Comparison of ENCODE assay signal across 1 cellular context in genomic region chr2:208134928-208135586, GRCh38.
TF ChIP-seq lines count a peak whose summit lies in the region.

No MANE protein-coding gene starts in this region.

TF ChIP-seq in HepG2, 621 proteins besides CTCF, POLR2A, EP300 and RAD21 (continued from another document and continues in another):
- TF ChIP-seq, protein P1, sequence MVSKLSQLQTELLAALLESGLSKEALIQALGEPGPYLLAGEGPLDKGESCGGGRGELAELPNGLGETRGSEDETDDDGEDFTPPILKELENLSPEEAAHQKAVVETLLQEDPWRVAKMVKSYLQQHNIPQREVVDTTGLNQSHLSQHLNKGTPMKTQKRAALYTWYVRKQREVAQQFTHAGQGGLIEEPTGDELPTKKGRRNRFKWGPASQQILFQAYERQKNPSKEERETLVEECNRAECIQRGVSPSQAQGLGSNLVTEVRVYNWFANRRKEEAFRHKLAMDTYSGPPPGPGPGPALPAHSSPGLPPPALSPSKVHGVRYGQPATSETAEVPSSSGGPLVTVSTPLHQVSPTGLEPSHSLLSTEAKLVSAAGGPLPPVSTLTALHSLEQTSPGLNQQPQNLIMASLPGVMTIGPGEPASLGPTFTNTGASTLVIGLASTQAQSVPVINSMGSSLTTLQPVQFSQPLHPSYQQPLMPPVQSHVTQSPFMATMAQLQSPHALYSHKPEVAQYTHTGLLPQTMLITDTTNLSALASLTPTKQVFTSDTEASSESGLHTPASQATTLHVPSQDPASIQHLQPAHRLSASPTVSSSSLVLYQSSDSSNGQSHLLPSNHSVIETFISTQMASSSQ (IDR thresholded peaks at IDR 0.05; ENCODE audit: low read depth): no peak
- TF ChIP-seq, protein P1 (CRISPR knock-in tag; IDR thresholded peaks at IDR 0.05; ENCODE audit: borderline replicate concordance): peak; percentile 27; the same call in 1 of the 2 replicates
- TF ChIP-seq ZBED4 (CRISPR knock-in tag; IDR thresholded peaks at IDR 0.05; ENCODE audit: borderline replicate concordance) (0 out of 2 replicates have a peak, but pooled peaks have one; percentile 14), SAP130 (CRISPR knock-in tag; IDR thresholded peaks at IDR 0.05; ENCODE audit: low read depth) (peak; percentile 42; the same call in 1 of the 2 replicates), KDM4B (CRISPR knock-in tag; IDR thresholded peaks at IDR 0.05) (no peak), ZNF331 (CRISPR knock-in tag; IDR thresholded peaks at IDR 0.05) (0 out of 2 replicates have a peak, but pooled peaks have one; percentile 16), MAX (IDR thresholded peaks at IDR 0.05) (peak; percentile 80; the same call in 1 of the 2 replicates), RBAK (CRISPR knock-in tag; IDR thresholded peaks at IDR 0.05) (0 out of 2 replicates have a peak, but pooled peaks have one; percentile 19), HDAC2 (CRISPR knock-in tag; IDR thresholded peaks at IDR 0.05) (peak; percentile 50; the same call in 1 of the 2 replicates), SALL1 (CRISPR knock-in tag; IDR thresholded peaks at IDR 0.05) (peak; percentile 64; the same call in 1 of the 2 replicates), ZNF772 (CRISPR knock-in tag; IDR thresholded peaks at IDR 0.05) (no peak), ZNF496 (CRISPR knock-in tag; IDR thresholded peaks at IDR 0.05; ENCODE audit: insufficient replicate concordance) (no peak), ZNF839 (CRISPR knock-in tag; IDR thresholded peaks at IDR 0.05; ENCODE audit: borderline replicate concordance) (no peak), PAWR (CRISPR knock-in tag; IDR thresholded peaks at IDR 0.05; ENCODE audit: borderline replicate concordance) (0 out of 2 replicates have a peak, but pooled peaks have one; percentile 8), MED1 (CRISPR knock-in tag; IDR thresholded peaks at IDR 0.05) (peak; percentile 24; the same call in 1 of the 2 replicates), SOX5 (CRISPR knock-in tag; IDR thresholded peaks at IDR 0.05; ENCODE audit: borderline replicate concordance) (peak; percentile 37; the same call in 1 of the 2 replicates), NR0B2 (CRISPR knock-in tag; IDR thresholded peaks at IDR 0.05) (0 out of 2 replicates have a peak, but pooled peaks have one; percentile 34), RARA (CRISPR knock-in tag; IDR thresholded peaks at IDR 0.05) (0 out of 2 replicates have a peak, but pooled peaks have one; percentile 21), DRAP1 (CRISPR knock-in tag; IDR thresholded peaks at IDR 0.05) (peak; percentile 16; the same call in 1 of the 2 replicates), GFI1 (CRISPR knock-in tag; IDR thresholded peaks at IDR 0.05; ENCODE audit: borderline replicate concordance) (0 out of 2 replicates have a peak, but pooled peaks have one; percentile 23)
- TF ChIP-seq, protein P2, sequence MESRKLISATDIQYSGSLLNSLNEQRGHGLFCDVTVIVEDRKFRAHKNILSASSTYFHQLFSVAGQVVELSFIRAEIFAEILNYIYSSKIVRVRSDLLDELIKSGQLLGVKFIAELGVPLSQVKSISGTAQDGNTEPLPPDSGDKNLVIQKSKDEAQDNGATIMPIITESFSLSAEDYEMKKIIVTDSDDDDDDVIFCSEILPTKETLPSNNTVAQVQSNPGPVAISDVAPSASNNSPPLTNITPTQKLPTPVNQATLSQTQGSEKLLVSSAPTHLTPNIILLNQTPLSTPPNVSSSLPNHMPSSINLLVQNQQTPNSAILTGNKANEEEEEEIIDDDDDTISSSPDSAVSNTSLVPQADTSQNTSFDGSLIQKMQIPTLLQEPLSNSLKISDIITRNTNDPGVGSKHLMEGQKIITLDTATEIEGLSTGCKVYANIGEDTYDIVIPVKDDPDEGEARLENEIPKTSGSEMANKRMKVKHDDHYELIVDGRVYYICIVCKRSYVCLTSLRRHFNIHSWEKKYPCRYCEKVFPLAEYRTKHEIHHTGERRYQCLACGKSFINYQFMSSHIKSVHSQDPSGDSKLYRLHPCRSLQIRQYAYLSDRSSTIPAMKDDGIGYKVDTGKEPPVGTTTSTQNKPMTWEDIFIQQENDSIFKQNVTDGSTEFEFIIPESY (CRISPR knock-in tag; IDR thresholded peaks at IDR 0.05): peak; percentile 32; the same call in 1 of the 2 replicates
- TF ChIP-seq, protein P3, sequence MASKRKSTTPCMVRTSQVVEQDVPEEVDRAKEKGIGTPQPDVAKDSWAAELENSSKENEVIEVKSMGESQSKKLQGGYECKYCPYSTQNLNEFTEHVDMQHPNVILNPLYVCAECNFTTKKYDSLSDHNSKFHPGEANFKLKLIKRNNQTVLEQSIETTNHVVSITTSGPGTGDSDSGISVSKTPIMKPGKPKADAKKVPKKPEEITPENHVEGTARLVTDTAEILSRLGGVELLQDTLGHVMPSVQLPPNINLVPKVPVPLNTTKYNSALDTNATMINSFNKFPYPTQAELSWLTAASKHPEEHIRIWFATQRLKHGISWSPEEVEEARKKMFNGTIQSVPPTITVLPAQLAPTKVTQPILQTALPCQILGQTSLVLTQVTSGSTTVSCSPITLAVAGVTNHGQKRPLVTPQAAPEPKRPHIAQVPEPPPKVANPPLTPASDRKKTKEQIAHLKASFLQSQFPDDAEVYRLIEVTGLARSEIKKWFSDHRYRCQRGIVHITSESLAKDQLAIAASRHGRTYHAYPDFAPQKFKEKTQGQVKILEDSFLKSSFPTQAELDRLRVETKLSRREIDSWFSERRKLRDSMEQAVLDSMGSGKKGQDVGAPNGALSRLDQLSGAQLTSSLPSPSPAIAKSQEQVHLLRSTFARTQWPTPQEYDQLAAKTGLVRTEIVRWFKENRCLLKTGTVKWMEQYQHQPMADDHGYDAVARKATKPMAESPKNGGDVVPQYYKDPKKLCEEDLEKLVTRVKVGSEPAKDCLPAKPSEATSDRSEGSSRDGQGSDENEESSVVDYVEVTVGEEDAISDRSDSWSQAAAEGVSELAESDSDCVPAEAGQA (IDR thresholded peaks at IDR 0.05; ENCODE audit: low read depth): 0 out of 2 replicates have a peak, but pooled peaks have one; percentile 47
- TF ChIP-seq, protein P3 (CRISPR knock-in tag; IDR thresholded peaks at IDR 0.05; ENCODE audit: borderline replicate concordance): no peak
- TF ChIP-seq, protein P4, sequence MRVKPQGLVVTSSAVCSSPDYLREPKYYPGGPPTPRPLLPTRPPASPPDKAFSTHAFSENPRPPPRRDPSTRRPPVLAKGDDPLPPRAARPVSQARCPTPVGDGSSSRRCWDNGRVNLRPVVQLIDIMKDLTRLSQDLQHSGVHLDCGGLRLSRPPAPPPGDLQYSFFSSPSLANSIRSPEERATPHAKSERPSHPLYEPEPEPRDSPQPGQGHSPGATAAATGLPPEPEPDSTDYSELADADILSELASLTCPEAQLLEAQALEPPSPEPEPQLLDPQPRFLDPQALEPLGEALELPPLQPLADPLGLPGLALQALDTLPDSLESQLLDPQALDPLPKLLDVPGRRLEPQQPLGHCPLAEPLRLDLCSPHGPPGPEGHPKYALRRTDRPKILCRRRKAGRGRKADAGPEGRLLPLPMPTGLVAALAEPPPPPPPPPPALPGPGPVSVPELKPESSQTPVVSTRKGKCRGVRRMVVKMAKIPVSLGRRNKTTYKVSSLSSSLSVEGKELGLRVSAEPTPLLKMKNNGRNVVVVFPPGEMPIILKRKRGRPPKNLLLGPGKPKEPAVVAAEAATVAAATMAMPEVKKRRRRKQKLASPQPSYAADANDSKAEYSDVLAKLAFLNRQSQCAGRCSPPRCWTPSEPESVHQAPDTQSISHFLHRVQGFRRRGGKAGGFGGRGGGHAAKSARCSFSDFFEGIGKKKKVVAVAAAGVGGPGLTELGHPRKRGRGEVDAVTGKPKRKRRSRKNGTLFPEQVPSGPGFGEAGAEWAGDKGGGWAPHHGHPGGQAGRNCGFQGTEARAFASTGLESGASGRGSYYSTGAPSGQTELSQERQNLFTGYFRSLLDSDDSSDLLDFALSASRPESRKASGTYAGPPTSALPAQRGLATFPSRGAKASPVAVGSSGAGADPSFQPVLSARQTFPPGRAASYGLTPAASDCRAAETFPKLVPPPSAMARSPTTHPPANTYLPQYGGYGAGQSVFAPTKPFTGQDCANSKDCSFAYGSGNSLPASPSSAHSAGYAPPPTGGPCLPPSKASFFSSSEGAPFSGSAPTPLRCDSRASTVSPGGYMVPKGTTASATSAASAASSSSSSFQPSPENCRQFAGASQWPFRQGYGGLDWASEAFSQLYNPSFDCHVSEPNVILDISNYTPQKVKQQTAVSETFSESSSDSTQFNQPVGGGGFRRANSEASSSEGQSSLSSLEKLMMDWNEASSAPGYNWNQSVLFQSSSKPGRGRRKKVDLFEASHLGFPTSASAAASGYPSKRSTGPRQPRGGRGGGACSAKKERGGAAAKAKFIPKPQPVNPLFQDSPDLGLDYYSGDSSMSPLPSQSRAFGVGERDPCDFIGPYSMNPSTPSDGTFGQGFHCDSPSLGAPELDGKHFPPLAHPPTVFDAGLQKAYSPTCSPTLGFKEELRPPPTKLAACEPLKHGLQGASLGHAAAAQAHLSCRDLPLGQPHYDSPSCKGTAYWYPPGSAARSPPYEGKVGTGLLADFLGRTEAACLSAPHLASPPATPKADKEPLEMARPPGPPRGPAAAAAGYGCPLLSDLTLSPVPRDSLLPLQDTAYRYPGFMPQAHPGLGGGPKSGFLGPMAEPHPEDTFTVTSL (CRISPR knock-in tag; IDR thresholded peaks at IDR 0.05; ENCODE audit: borderline replicate concordance): no peak
- TF ChIP-seq, protein P5, sequence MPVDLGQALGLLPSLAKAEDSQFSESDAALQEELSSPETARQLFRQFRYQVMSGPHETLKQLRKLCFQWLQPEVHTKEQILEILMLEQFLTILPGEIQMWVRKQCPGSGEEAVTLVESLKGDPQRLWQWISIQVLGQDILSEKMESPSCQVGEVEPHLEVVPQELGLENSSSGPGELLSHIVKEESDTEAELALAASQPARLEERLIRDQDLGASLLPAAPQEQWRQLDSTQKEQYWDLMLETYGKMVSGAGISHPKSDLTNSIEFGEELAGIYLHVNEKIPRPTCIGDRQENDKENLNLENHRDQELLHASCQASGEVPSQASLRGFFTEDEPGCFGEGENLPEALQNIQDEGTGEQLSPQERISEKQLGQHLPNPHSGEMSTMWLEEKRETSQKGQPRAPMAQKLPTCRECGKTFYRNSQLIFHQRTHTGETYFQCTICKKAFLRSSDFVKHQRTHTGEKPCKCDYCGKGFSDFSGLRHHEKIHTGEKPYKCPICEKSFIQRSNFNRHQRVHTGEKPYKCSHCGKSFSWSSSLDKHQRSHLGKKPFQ (CRISPR knock-in tag; IDR thresholded peaks at IDR 0.05; ENCODE audit: insufficient replicate concordance): no peak
